36 cellular contexts compared by ENCODE assay signal in the genomic region with DNA sequence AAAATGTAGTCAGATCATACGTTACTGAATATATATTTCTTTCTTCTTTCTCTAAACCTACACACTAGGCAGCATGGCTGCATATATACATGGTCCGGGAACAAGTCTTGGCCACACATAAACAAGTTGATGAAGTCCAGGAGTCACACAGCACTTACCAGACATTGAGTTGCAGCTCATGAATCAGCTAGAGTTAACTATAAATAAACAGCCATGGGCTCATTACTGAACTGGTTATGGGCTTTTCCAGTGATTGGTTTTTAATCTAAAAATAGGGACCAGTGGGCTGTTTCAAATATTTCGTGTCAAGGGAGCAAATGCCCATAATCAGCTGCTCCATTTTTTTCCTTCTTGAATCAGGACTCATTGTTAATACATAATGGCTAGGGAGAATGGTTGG. TPM values are rescaled to one million over a fixed set of nuclear protein-coding genes. Genes with fewer than 3 reads are reported as not detected.
"Had no signal": no experiment of that assay in that cellular context is flagged by ENCODE, and none has a peak within 500 bp of the region (broad histone marks: within the 10 kb centered on the region; RNA-seq: fewer than 3 reads in every experiment).

No MANE protein-coding gene starts in this region.

- H3K4me1 Mint-ChIP-seq: activated CD4-positive, alpha-beta memory T cell treated with anti-CD3 and anti-CD28 coated beads, Interleukin-2, amount 10 ng/mL, durations not matched to agents 7 days and 5 days; activated CD8-positive, alpha-beta memory T cell treated with anti-CD3 and anti-CD28 coated beads, Interleukin-2, amount 10 ng/mL, durations not matched to agents 7 days and 5 days; activated naive CD4-positive, alpha-beta T cell treated with anti-CD3 and anti-CD28 coated beads, Interleukin-2, amount 10 ng/mL, durations not matched to agents 7 days and 5 days; activated naive CD8-positive, alpha-beta T cell treated with anti-CD3 and anti-CD28 coated beads, Interleukin-2, amount 50 U/mL, for 24 hours; central memory CD8-positive, alpha-beta T cell had no signal

- H3K36me3 Mint-ChIP-seq: activated CD8-positive, alpha-beta memory T cell treated with anti-CD3 and anti-CD28 coated beads, Interleukin-2, amount 10 ng/mL, durations not matched to agents 7 days and 5 days; activated naive CD4-positive, alpha-beta T cell treated with anti-CD3 and anti-CD28 coated beads, Interleukin-2, amount 10 ng/mL, durations not matched to agents 7 days and 5 days; activated naive CD8-positive, alpha-beta T cell had no signal

- H3K4me3 ChIP-seq: cardiac muscle cell, PC-9 had no signal

- H3K27ac Mint-ChIP-seq: activated CD4-positive, alpha-beta memory T cell treated with anti-CD3 and anti-CD28 coated beads, Interleukin-2, amount 10 ng/mL, durations not matched to agents 7 days and 5 days; activated CD8-positive, alpha-beta memory T cell treated with anti-CD3 and anti-CD28 coated beads, Interleukin-2, amount 10 ng/mL, durations not matched to agents 7 days and 5 days; activated naive CD4-positive, alpha-beta T cell treated with anti-CD3 and anti-CD28 coated beads, Interleukin-2, amount 10 ng/mL, durations not matched to agents 7 days and 5 days; activated naive CD8-positive, alpha-beta T cell; activated naive CD8-positive, alpha-beta T cell treated with anti-CD3 and anti-CD28 coated beads, Interleukin-2, amount 50 U/mL, for 24 hours had no signal

- H3K4me3 Mint-ChIP-seq: activated CD4-positive, alpha-beta memory T cell treated with anti-CD3 and anti-CD28 coated beads, Interleukin-2, amount 10 ng/mL, durations not matched to agents 7 days and 5 days; activated CD8-positive, alpha-beta memory T cell treated with anti-CD3 and anti-CD28 coated beads, Interleukin-2, amount 10 ng/mL, durations not matched to agents 7 days and 5 days; activated naive CD4-positive, alpha-beta T cell treated with anti-CD3 and anti-CD28 coated beads, Interleukin-2, amount 10 ng/mL, durations not matched to agents 7 days and 5 days; activated naive CD8-positive, alpha-beta T cell; activated naive CD8-positive, alpha-beta T cell treated with anti-CD3 and anti-CD28 coated beads, Interleukin-2, amount 50 U/mL, for 24 hours; central memory CD8-positive, alpha-beta T cell had no signal

- ATAC-seq: activated CD8-positive, alpha-beta memory T cell treated with anti-CD3 and anti-CD28 coated beads, Interleukin-2, amount 10 ng/mL, durations not matched to agents 7 days and 5 days; activated naive CD8-positive, alpha-beta T cell treated with anti-CD3 and anti-CD28 coated beads, Interleukin-2, amount 50 U/mL, for 24 hours; Right ventricle myocardium inferior had no signal

- FAIRE-seq: RCC 7860 had no signal

- H3K9me3 Mint-ChIP-seq: activated CD4-positive, alpha-beta memory T cell treated with anti-CD3 and anti-CD28 coated beads, Interleukin-2, amount 10 ng/mL, durations not matched to agents 7 days and 5 days; activated naive CD4-positive, alpha-beta T cell treated with anti-CD3 and anti-CD28 coated beads, Interleukin-2, amount 10 ng/mL, durations not matched to agents 7 days and 5 days; activated naive CD8-positive, alpha-beta T cell treated with anti-CD3 and anti-CD28 coated beads, Interleukin-2, amount 50 U/mL, for 24 hours had no signal

- H2AFZ ChIP-seq: PC-9 had no signal

- H3K36me3 ChIP-seq: cardiac muscle cell, WERI-Rb-1 had no signal

- H3K27me3 Mint-ChIP-seq: activated CD4-positive, alpha-beta memory T cell treated with anti-CD3 and anti-CD28 coated beads, Interleukin-2, amount 10 ng/mL, durations not matched to agents 7 days and 5 days; activated CD8-positive, alpha-beta memory T cell treated with anti-CD3 and anti-CD28 coated beads, Interleukin-2, amount 10 ng/mL, durations not matched to agents 7 days and 5 days; activated naive CD4-positive, alpha-beta T cell treated with anti-CD3 and anti-CD28 coated beads, Interleukin-2, amount 10 ng/mL, durations not matched to agents 7 days and 5 days; activated naive CD8-positive, alpha-beta T cell; activated naive CD8-positive, alpha-beta T cell treated with anti-CD3 and anti-CD28 coated beads, Interleukin-2, amount 50 U/mL, for 24 hours; central memory CD8-positive, alpha-beta T cell had no signal

- H3K4me2 ChIP-seq: PC-9 had no signal

- H3K27me3 ChIP-seq: cardiac muscle cell had no signal

- DNase-seq: activated CD4-positive, alpha-beta memory T cell treated with anti-CD3 and anti-CD28 coated beads, Interleukin-2, amount 10 ng/mL, durations not matched to agents 7 days and 5 days; activated CD4-positive, alpha-beta T cell treated with anti-CD3 and anti-CD28 coated beads for 1 hour; activated CD4-positive, alpha-beta T cell treated with anti-CD3 and anti-CD28 coated beads for 48 hours; activated CD4-positive, CD25-positive, alpha-beta regulatory T cell; activated CD8-positive, alpha-beta memory T cell treated with anti-CD3 and anti-CD28 coated beads for 24 hours; activated CD8-positive, alpha-beta memory T cell treated with anti-CD3 and anti-CD28 coated beads, Interleukin-2, amount 10 ng/mL, durations not matched to agents 7 days and 5 days; activated CD8-positive, alpha-beta memory T cell treated with anti-CD3 and anti-CD28 coated beads, Interleukin-2, amount 50 U/mL, for 48 hours; activated effector memory CD4-positive, alpha-beta T cell treated with Interleukin-2 at 50 U/mL for 16 hours; activated naive CD4-positive, alpha-beta T cell treated with anti-CD3 and anti-CD28 coated beads, Interleukin-2, amount 10 ng/mL, durations not matched to agents 7 days and 5 days; activated naive CD8-positive, alpha-beta T cell treated with anti-CD3 and anti-CD28 coated beads, Interleukin-2, amount 50 U/mL, for 24 hours; activated T-cell treated with anti-CD3 and anti-CD28 coated beads, Interleukin-2, amount 50 U/mL, for 48 hours; amniotic stem cell; aorta; NCI-H1105; NCI-H1417 treated with DMSO at 0.1 percent for 48 hours; NCI-H1930; NCI-H2081 treated with DMSO at 0.1 percent for 48 hours; NCI-H345; NCI-H510A; NCI-H526; NCI-H748 treated with DMSO at 0.1 percent for 48 hours; NK-92 treated with Interleukin-12 subunit alpha and Interleukin-12 subunit beta, amount 100 ng/mL, for 24 hours; PC-9; SIG-M5; T1000 had no signal

- H3K27ac ChIP-seq: cardiac muscle cell, PC-9, RWPE1, WERI-Rb-1 had no signal

RNA-seq across cellular contexts. Expression of gene SPATA31D1, which starts 46.8 kb away (rescaled TPM):
- total RNA-seq: activated CD4-positive, alpha-beta memory T cell treated with anti-CD3 and anti-CD28 coated beads, Interleukin-2, amount 10 ng/mL, durations not matched to agents 7 days and 5 days; activated CD8-positive, alpha-beta memory T cell treated with anti-CD3 and anti-CD28 coated beads, Interleukin-2, amount 10 ng/mL, durations not matched to agents 7 days and 5 days; aorta; cardiac muscle cell; M059J; OCI-LY7; PC-9; Right ventricle myocardium inferior; T-helper 1 cell treated with Interleukin-12 subunit alpha and Interleukin-12 subunit beta and Interleukin-4 antibody, amounts not matched to agents 30 ng/mL and 1 ng/mL, for 36 hours; T-helper 2 cell treated with Interferon-gamma antibody and Interleukin-4, amounts not matched to agents 100 ng/mL and 5 ng/mL, for 36 hours had no signal
- polyA plus RNA-seq: aorta, cardiac muscle cell had no signal
